ENCODE assay signal across 8 cellular contexts in genomic region chr19:10928563-10929401, GRCh38. TPM values are rescaled to one million over a fixed set of nuclear protein-coding genes. Genes with fewer than 3 reads are reported as not detected.
A peak's percentile ranks its signal among the peaks of the same experiment; 100 is the strongest.
DNase-seq lines count a peak whose midpoint lies in the region; ATAC-seq lines count a peak whose summit lies in the region.

TIMM29 (plus strand) TSS chr19:10928811; CDS start chr19:10928823, 12 bp downstream.
YIPF2 (minus strand) TSS chr19:10928639; CDS start chr19:10928410, 229 bp downstream.

- H3K27me3 Mint-ChIP-seq in activated CD4-positive, alpha-beta T cell treated with anti-CD3 and anti-CD28 coated beads, Interleukin-2, amount 10 ng/mL, durations not matched to agents 7 days and 5 days, result no peaks in the 10 kb centered on the region

- H3K4me1 Mint-ChIP-seq in activated CD4-positive, alpha-beta T cell treated with anti-CD3 and anti-CD28 coated beads, Interleukin-2, amount 10 ng/mL, durations not matched to agents 7 days and 5 days, result peaks cover 31% of the 10 kb centered on the region

- peak; percentile 97 for DNase-seq in Ammon's horn (ENCODE audit: low spot score)
- DNase-seq in GM19238 (ENCODE audit: insufficient read length, low spot score), result peak; percentile 98
- peak; percentile 91 for DNase-seq in NCI-H526 treated with DMSO at 0.1 percent for 48 hours (lab: John Stamatoyannopoulos, UW)
- peak; percentile 96 for DNase-seq in activated CD4-positive, alpha-beta T cell treated with anti-CD3 and anti-CD28 coated beads, Interleukin-2, amount 10 ng/mL, durations not matched to agents 7 days and 5 days
- DNase-seq in dedifferentiated amniotic fluid mesenchymal stem cell (ENCODE audit: extremely low spot score), result peak; percentile 99
- peak; percentile 100 for DNase-seq in left kidney (ENCODE audit: low read depth, low spot score)
- DNase-seq in stimulated activated CD4-positive, alpha-beta T cell treated with anti-CD3 and anti-CD28 coated beads, Interleukin-2, amount 100 ng/mL, for 24 hours, result peak; percentile 96

- H3K9me3 Mint-ChIP-seq in activated CD4-positive, alpha-beta T cell treated with anti-CD3 and anti-CD28 coated beads, Interleukin-2, amount 10 ng/mL, durations not matched to agents 7 days and 5 days, result no peaks in the 10 kb centered on the region

- ATAC-seq in HG03460 (IDR thresholded peaks at IDR 0.05; ENCODE audit: unreplicated experiment), result peak; percentile 71

- POLR2A ChIA-PET in activated CD4-positive, alpha-beta T cell treated with anti-CD3 and anti-CD28 coated beads, Interleukin-2, amount 10 ng/mL, durations not matched to agents 7 days and 5 days (lab: Charles Lee), result no interaction called here

- H3K36me3 Mint-ChIP-seq in activated CD4-positive, alpha-beta T cell treated with anti-CD3 and anti-CD28 coated beads, Interleukin-2, amount 10 ng/mL, durations not matched to agents 7 days and 5 days (ENCODE audit: low read depth), result peaks cover 18% of the 10 kb centered on the region

- CTCF ChIA-PET in activated CD4-positive, alpha-beta T cell treated with anti-CD3 and anti-CD28 coated beads, Interleukin-2, amount 10 ng/mL, durations not matched to agents 7 days and 5 days (lab: Charles Lee), result interaction anchor here (1.4 kb wide), 1 partner anchor 58 kb away, joined by 3 read pairs; no protein-coding TSS in a partner anchor

- H3K4me3 Mint-ChIP-seq in activated CD4-positive, alpha-beta T cell treated with anti-CD3 and anti-CD28 coated beads, Interleukin-2, amount 10 ng/mL, durations not matched to agents 7 days and 5 days, result peak within 1 kb of the TSS; percentile 95

- peak within 1 kb of the TSS; percentile 92 for H3K27ac Mint-ChIP-seq in activated CD4-positive, alpha-beta T cell treated with anti-CD3 and anti-CD28 coated beads, Interleukin-2, amount 10 ng/mL, durations not matched to agents 7 days and 5 days

RNA-seq across cellular contexts. Expression of gene TIMM29, which starts in this region (rescaled TPM):
- 10 to 100 TPM; 17.5 to 22.3 TPM for total RNA-seq in activated CD4-positive, alpha-beta T cell treated with anti-CD3 and anti-CD28 coated beads, Interleukin-2, amount 10 ng/mL, durations not matched to agents 7 days and 5 days

RNA-seq across cellular contexts. Expression of gene YIPF2, which starts in this region (rescaled TPM):
- total RNA-seq in activated CD4-positive, alpha-beta T cell treated with anti-CD3 and anti-CD28 coated beads, Interleukin-2, amount 10 ng/mL, durations not matched to agents 7 days and 5 days, result 10 to 100 TPM; 19.9 to 23.3 TPM

Comparison
In these comparisons a context has a peak if more than half of its experiments do, and no peak if none do; other contexts are left out.
1. Peak in every context shown above with its lines: DNase-seq and ATAC-seq.